In the genomic region with DNA sequence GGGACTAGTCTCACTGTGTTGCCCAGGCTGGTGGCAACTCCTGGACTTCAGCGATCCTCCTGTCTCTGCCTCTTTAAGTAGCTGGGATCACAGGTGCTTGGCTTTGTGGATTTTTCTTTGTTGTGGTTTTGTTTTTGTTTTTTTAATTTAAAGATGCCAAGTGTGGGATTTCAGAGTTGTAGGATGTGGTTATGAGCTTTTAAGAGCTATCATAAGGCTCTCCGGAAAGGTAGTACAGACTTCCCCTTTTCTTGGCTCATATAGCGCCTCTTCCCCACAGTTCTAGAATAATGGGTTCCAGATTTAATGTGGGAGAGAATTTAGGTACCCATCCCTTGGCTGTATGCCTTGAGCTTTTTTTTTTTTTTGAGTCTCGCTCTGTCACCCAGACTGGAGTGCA, we compare ENCODE assay signal across 22 cellular contexts. TPM values are rescaled to one million over a fixed set of nuclear protein-coding genes. Genes with fewer than 3 reads are reported as not detected.
DNase-seq lines count a peak whose midpoint lies in the region; ATAC-seq lines count a peak whose summit lies in the region.
"Had no signal": no experiment of that assay in that cellular context is flagged by ENCODE, and none has a peak within 500 bp of the region (broad histone marks: within the 10 kb centered on the region; RNA-seq: fewer than 3 reads in every experiment).

No MANE protein-coding gene starts in this region.

- H3K4me3 ChIP-seq in naive thymus-derived CD4-positive, alpha-beta T cell (ENCODE audit: low read length), result no peak overlapping the region
- H3K4me3 ChIP-seq: hepatocyte, lung had no signal

- H3K36me3 ChIP-seq in naive thymus-derived CD4-positive, alpha-beta T cell (ENCODE audit: control insufficient read depth in 2 of 3, insufficient read depth in 3 of 3, low read length in 3 of 3), result peaks cover 0 to 22% (median 0%) of the 10 kb centered on the region in 3 experiments

- DNase-seq in GF-D8 (lab: John Stamatoyannopoulos, UW), result peak; percentile 56
- peak; percentile 44 for DNase-seq in LHCN-M2 (ENCODE audit: low read depth)
- peak; percentile 84 for DNase-seq in SW480 (ENCODE audit: low spot score)
- DNase-seq in naive thymus-derived CD4-positive, alpha-beta T cell, result no peak
- no peak for DNase-seq in central memory CD4-positive, alpha-beta T cell
- DNase-seq in SW 1271 (lab: John Stamatoyannopoulos, UW), result no peak
- DNase-seq: activated CD4-positive, alpha-beta T cell treated with anti-CD3 and anti-CD28 coated beads, Interleukin-2, amount 50 U/mL, for 4 hours; activated CD8-positive, alpha-beta memory T cell treated with anti-CD3 and anti-CD28 coated beads, Interleukin-2, amount 50 U/mL, for 48 hours; activated gamma-delta T cell treated with Interleukin-2 at 50 U/mL for 16 hours; amniotic stem cell; BE2C; HCEC 1CT; NCI-H1092; NCI-H2029 treated with DMSO at 0.1 percent for 48 hours; NCI-H345; retina; stimulated activated CD4-positive, alpha-beta T cell treated with anti-CD3 and anti-CD28 coated beads, Interleukin-12 subunit alpha, Interleukin-12 subunit beta, amount 100 ng/mL, for 4 hours had no signal

- peaks cover 15 to 45% (median 40%) of the 10 kb centered on the region in 7 donors for H3K4me1 Mint-ChIP-seq in naive thymus-derived CD4-positive, alpha-beta T cell

- H3K36me3 Mint-ChIP-seq in naive thymus-derived CD4-positive, alpha-beta T cell, result peaks cover 0 to 16% (median 0%) of the 10 kb centered on the region in 5 donors

- peak overlapping the region in 2 of 9 donors; percentile 12 to 56 for H3K27ac Mint-ChIP-seq in naive thymus-derived CD4-positive, alpha-beta T cell
- H3K27ac Mint-ChIP-seq: dendritic cell treated with granulocyte-macrophage colony-stimulating factor and Interleukin-4, amounts not matched to agents 40 ng/mL and 50 ng/mL, for 4 days had no signal

- no peaks in the 10 kb centered on the region for H3K9me3 Mint-ChIP-seq in naive thymus-derived CD4-positive, alpha-beta T cell
- H3K9me3 Mint-ChIP-seq: dendritic cell treated with granulocyte-macrophage colony-stimulating factor and Interleukin-4, amounts not matched to agents 40 ng/mL and 50 ng/mL, for 4 days had no signal

- H3K4me1 ChIP-seq in naive thymus-derived CD4-positive, alpha-beta T cell (ENCODE audit: control insufficient read depth in 2 of 2, insufficient read depth in 2 of 2, low read length in 2 of 2), result no peaks in the 10 kb centered on the region

- H3K27ac ChIP-seq in naive thymus-derived CD4-positive, alpha-beta T cell (ENCODE audit: low read depth, low read length), result no peak overlapping the region
- H3K27ac ChIP-seq: hepatocyte, VCaP had no signal

- POLR2A ChIA-PET in naive thymus-derived CD4-positive, alpha-beta T cell (lab: Charles Lee), result no interaction called here

- no peaks in the 10 kb centered on the region for H3K27me3 ChIP-seq in naive thymus-derived CD4-positive, alpha-beta T cell (ENCODE audit: control insufficient read depth in 2 of 2, insufficient read depth in 2 of 2, low read length in 2 of 2)
- H3K27me3 ChIP-seq: BE2C, hepatocyte had no signal

- CTCF ChIA-PET in naive thymus-derived CD4-positive, alpha-beta T cell (lab: Charles Lee), result interaction anchor here (0.6 to 0.7 kb wide), 3 partner anchors 17 to 721 kb away, joined by 3 to 7 read pairs (median 3); partner anchors contain the start of gene AKAP1

- H3K27me3 Mint-ChIP-seq in naive thymus-derived CD4-positive, alpha-beta T cell, result no peaks in the 10 kb centered on the region
- H3K27me3 Mint-ChIP-seq: dendritic cell treated with granulocyte-macrophage colony-stimulating factor and Interleukin-4, amounts not matched to agents 40 ng/mL and 50 ng/mL, for 4 days had no signal

- peak; percentile 56 for ATAC-seq in naive thymus-derived CD4-positive, alpha-beta T cell
- ATAC-seq in HG02938 (IDR thresholded peaks at IDR 0.05; ENCODE audit: unreplicated experiment), result no peak

- no peaks in the 10 kb centered on the region for H3K9me3 ChIP-seq in naive thymus-derived CD4-positive, alpha-beta T cell (ENCODE audit: control insufficient read depth in 2 of 3, low read length in 3 of 3)
- H3K9me3 ChIP-seq: BE2C had no signal

- intact Hi-C loops in naive thymus-derived CD4-positive, alpha-beta T cell (cut with micrococcal nuclease), result no loop called here

- peak overlapping the region in 5 of 10 donors; percentile 26 to 71 (median 40) for H3K4me3 Mint-ChIP-seq in naive thymus-derived CD4-positive, alpha-beta T cell
- H3K4me3 Mint-ChIP-seq: dendritic cell treated with granulocyte-macrophage colony-stimulating factor and Interleukin-4, amounts not matched to agents 40 ng/mL and 50 ng/mL, for 4 days had no signal

RNA-seq across cellular contexts. Expression of gene AKAP1, which starts 17.1 kb away (rescaled TPM):
- 16.6 and 18.7 TPM in 2 replicates for total RNA-seq in LHCN-M2 (2014; rRNA removed)
- 5.9 TPM for polyA plus RNA-seq in LHCN-M2 (2012)
- 10 to 100 TPM; 22.2 to 35.8 (median 34.3) TPM for total RNA-seq in naive thymus-derived CD4-positive, alpha-beta T cell
- 10 to 100 TPM; 13.2 to 26.6 TPM for polyA plus RNA-seq in naive thymus-derived CD4-positive, alpha-beta T cell

Comparison
In these comparisons a context has a peak if more than half of its experiments do, and no peak if none do; other contexts are left out.
1. DNase-seq: peak in GF-D8 (single experiment), LHCN-M2 (single experiment) and SW480 (single experiment); none in naive thymus-derived CD4-positive, alpha-beta T cell (0 of 9), central memory CD4-positive, alpha-beta T cell (single experiment) and SW 1271 (0 of 2).